21 cellular contexts compared by ENCODE assay signal in genomic region chr1:212622467-212622866, GRCh38. TPM values are rescaled to one million over a fixed set of nuclear protein-coding genes. Genes with fewer than 3 reads are reported as not detected.
DNase-seq lines count a peak whose midpoint lies in the region; ATAC-seq, FAIRE-seq and TF ChIP-seq lines count a peak whose summit lies in the region.
"Had no signal": no experiment of that assay in that cellular context is flagged by ENCODE, and none has a peak within 500 bp of the region (broad histone marks: within the 10 kb centered on the region; RNA-seq: fewer than 3 reads in every experiment).

No MANE protein-coding gene starts in this region.

- H3K4me1 Mint-ChIP-seq in activated T-helper 1 cell treated with anti-CD3 and anti-CD28 coated beads, Interleukin-12 subunit alpha, Interleukin-12 subunit beta, Interleukin-2, Interleukin-4 antibody, amounts not matched to agents 30 ng/mL and 10 ng/mL and 1 ng/mL, durations not matched to agents 14 hours and 24 hours and 36 hours (ENCODE audit: low read depth) = peaks cover 18% of the 10 kb centered on the region

- no peak overlapping the region for H3K9ac ChIP-seq in mesenchymal stem cell (ENCODE audit: low read length)

- H3K27ac Mint-ChIP-seq in activated T-helper 1 cell treated with anti-CD3 and anti-CD28 coated beads, Interleukin-12 subunit alpha, Interleukin-12 subunit beta, Interleukin-2, Interleukin-4 antibody, amounts not matched to agents 30 ng/mL and 10 ng/mL and 1 ng/mL, durations not matched to agents 14 hours and 24 hours and 36 hours = peak overlapping the region; percentile 50
- H3K27ac Mint-ChIP-seq: CD8-positive, alpha-beta T cell had no signal

- H3K4me3 ChIP-seq in A549 (no peak overlapping the region), mesenchymal stem cell (ENCODE audit: insufficient read depth in 1 of 2, low read depth in 1 of 2, low read length in 2 of 2) (no peak overlapping the region)

- H4K91ac ChIP-seq in mesenchymal stem cell (ENCODE audit: low read length) = no peak overlapping the region

- no peak overlapping the region for H3K23ac ChIP-seq in mesenchymal stem cell (ENCODE audit: low read length in 2 of 2)

- H2BK120ac ChIP-seq in mesenchymal stem cell (ENCODE audit: low read depth, low read length) = no peak overlapping the region

- TF ChIP-seq POLR2A in A549 (IDR thresholded peaks at IDR 0.05; ENCODE audit: low read length) (no peak), GM12891 (IDR thresholded peaks at IDR 0.05; ENCODE audit: low read depth, low read length) (no peak)

- no peak overlapping the region for H2BK12ac ChIP-seq in mesenchymal stem cell (ENCODE audit: low read length in 2 of 2)

- no peak overlapping the region for H4K8ac ChIP-seq in mesenchymal stem cell (ENCODE audit: low read length)

- H2AK5ac ChIP-seq in mesenchymal stem cell (ENCODE audit: low read length, severe bottlenecking) = no peak overlapping the region

- no peak overlapping the region for H3K14ac ChIP-seq in mesenchymal stem cell (ENCODE audit: low read length in 2 of 2)

- H2BK5ac ChIP-seq in mesenchymal stem cell (ENCODE audit: low read depth, low read length, poor library complexity, severe bottlenecking) = no peak overlapping the region

- no peak for TF ChIP-seq EP300 in A549 (IDR thresholded peaks at IDR 0.05)

- peaks cover 19 to 29% of the 10 kb centered on the region in 2 experiments for H3K27me3 ChIP-seq in mesenchymal stem cell (ENCODE audit: control insufficient read depth in 1 of 2, insufficient read depth in 1 of 2, low read length in 2 of 2)

- no peaks in the 10 kb centered on the region for H3K9me3 ChIP-seq in A549
- H3K9me3 ChIP-seq in mesenchymal stem cell (ENCODE audit: control insufficient read depth, low read length) = no peaks in the 10 kb centered on the region

- no peaks in the 10 kb centered on the region for H3K9me3 Mint-ChIP-seq in activated T-helper 1 cell treated with anti-CD3 and anti-CD28 coated beads, Interleukin-12 subunit alpha, Interleukin-12 subunit beta, Interleukin-2, Interleukin-4 antibody, amounts not matched to agents 30 ng/mL and 10 ng/mL and 1 ng/mL, durations not matched to agents 14 hours and 24 hours and 36 hours
- H3K9me3 Mint-ChIP-seq: CD8-positive, alpha-beta T cell had no signal

- FAIRE-seq in A549 (lab: Jason Lieb, UNC) (no peak), GM12891 (lab: Jason Lieb, UNC) (peak; percentile 33)
- FAIRE-seq: HepG2 had no signal

- H3K36me3 Mint-ChIP-seq in activated T-helper 1 cell treated with anti-CD3 and anti-CD28 coated beads, Interleukin-12 subunit alpha, Interleukin-12 subunit beta, Interleukin-2, Interleukin-4 antibody, amounts not matched to agents 30 ng/mL and 10 ng/mL and 1 ng/mL, durations not matched to agents 14 hours and 24 hours and 36 hours (ENCODE audit: low read depth) = peaks cover 38% of the 10 kb centered on the region
- H3K36me3 Mint-ChIP-seq: CD8-positive, alpha-beta T cell had no signal

- 62% methylated on average over 3 of the region's 3 CpGs for WGBS in A549 (ENCODE audit: missing lambda C conversion rate)
- 92% methylated on average over 2 of the region's 3 CpGs for WGBS in mesenchymal stem cell

- POLR2A ChIA-PET in A549 (lab: Yijun Ruan, JAX) = interaction anchor here (1.8 kb wide), 1 partner anchor 14 kb away, joined by 7 read pairs; the partner anchor contains the start of gene ATF3

- H3K4me3 Mint-ChIP-seq in activated T-helper 1 cell treated with anti-CD3 and anti-CD28 coated beads, Interleukin-12 subunit alpha, Interleukin-12 subunit beta, Interleukin-2, Interleukin-4 antibody, amounts not matched to agents 30 ng/mL and 10 ng/mL and 1 ng/mL, durations not matched to agents 14 hours and 24 hours and 36 hours = no peak overlapping the region
- H3K4me3 Mint-ChIP-seq: CD8-positive, alpha-beta T cell had no signal

- peaks cover 10% of the 10 kb centered on the region for H3K27me3 Mint-ChIP-seq in activated T-helper 1 cell treated with anti-CD3 and anti-CD28 coated beads, Interleukin-12 subunit alpha, Interleukin-12 subunit beta, Interleukin-2, Interleukin-4 antibody, amounts not matched to agents 30 ng/mL and 10 ng/mL and 1 ng/mL, durations not matched to agents 14 hours and 24 hours and 36 hours (ENCODE audit: insufficient read depth)

- no peak for TF ChIP-seq RAD21 in A549 (conservative IDR thresholded peaks at IDR 0.05 in 1 of 2, IDR thresholded peaks at IDR 0.05 in 1 of 2)

- H3K36me3 ChIP-seq in mesenchymal stem cell (ENCODE audit: control insufficient read depth in 1 of 2, insufficient read depth in 2 of 2, low read depth in 1 of 2, low read length in 2 of 2) = peaks cover 16 to 38% of the 10 kb centered on the region in 2 experiments

- no peak overlapping the region for H3K27ac ChIP-seq in A549
- H3K27ac ChIP-seq in mesenchymal stem cell (ENCODE audit: low read length, poor library complexity, severe bottlenecking) = no peak overlapping the region

- H3K4ac ChIP-seq in mesenchymal stem cell (ENCODE audit: low read depth in 1 of 2, low read length in 2 of 2) = no peak overlapping the region

- H2AFZ ChIP-seq in mesenchymal stem cell (ENCODE audit: low read depth, low read length) = no peak overlapping the region

- no peaks in the 10 kb centered on the region for H3K79me1 ChIP-seq in mesenchymal stem cell (replicated peaks; ENCODE audit: low read length, poor library complexity, severe bottlenecking)

- CTCF ChIA-PET in A549 (lab: Yijun Ruan, JAX) = interaction anchor here (0.6 to 1.8 kb wide), 7 partner anchors 9 to 144 kb away, joined by 3 to 6 read pairs (median 4); partner anchors contain the start of gene ATF3

- H3K4me1 ChIP-seq in A549 = no peaks in the 10 kb centered on the region
- no peaks in the 10 kb centered on the region for H3K4me1 ChIP-seq in mesenchymal stem cell (ENCODE audit: control insufficient read depth, insufficient read depth, low read depth, low read length)

- intact Hi-C loops in activated T-helper 1 cell treated with anti-CD3 and anti-CD28 coated beads, Interleukin-12 subunit alpha, Interleukin-12 subunit beta, Interleukin-2, Interleukin-4 antibody, amounts not matched to agents 30 ng/mL and 10 ng/mL and 1 ng/mL, durations not matched to agents 14 hours and 24 hours and 36 hours (cut with micrococcal nuclease) = no loop called here

- TF ChIP-seq CTCF in A549 (IDR thresholded peaks at IDR 0.05) = no peak
- TF ChIP-seq CTCF in omental fat pad (IDR thresholded peaks at IDR 0.05) = no peak

- DNase-seq in A549 (ENCODE audit: low read depth in 1 of 2, low spot score in 1 of 2) = no peak
- DNase-seq in GM12891 (ENCODE audit: insufficient read length, low spot score) = no peak
- no peak for DNase-seq in activated T-helper 1 cell treated with anti-CD3 and anti-CD28 coated beads, Interleukin-12 subunit alpha, Interleukin-12 subunit beta, Interleukin-2, Interleukin-4 antibody, amounts not matched to agents 30 ng/mL and 10 ng/mL and 1 ng/mL, durations not matched to agents 14 hours and 24 hours and 36 hours (ENCODE audit: low spot score)
- peak; percentile 44 for DNase-seq in mesenchymal stem cell
- DNase-seq in omental fat pad (ENCODE audit: low spot score) = no peak
- DNase-seq in activated effector memory CD4-positive, alpha-beta T cell treated with anti-CD3 and anti-CD28 coated beads, Interleukin-2, amount 50 U/mL, for 16 hours = no peak
- DNase-seq: AML-193; C1 segment of cervical spinal cord; CD8-positive, alpha-beta T cell; DMS153; GDM1; H7; KBM-7; NCI-H1105; NCI-H2029; NCI-H446; NCI-H526; PC-3; Right ventricle myocardium superior had no signal

- ATAC-seq in A549 (peak in 1 of 2 experiments; percentile 1; a peak in 1 of 6 replicates), omental fat pad (ENCODE audit: low FRiP score) (no peak), HG03108 (IDR thresholded peaks at IDR 0.05; ENCODE audit: unreplicated experiment) (no peak)
- ATAC-seq: HepG2, PC-3 had no signal

- H2BK15ac ChIP-seq in mesenchymal stem cell (ENCODE audit: low read depth, poor library complexity, severe bottlenecking) = no peak overlapping the region

- H3K18ac ChIP-seq in mesenchymal stem cell (ENCODE audit: low read depth in 1 of 2, low read length in 2 of 2) = no peak overlapping the region

- H3K4me2 ChIP-seq in A549 = no peak overlapping the region
- H3K4me2 ChIP-seq in mesenchymal stem cell (ENCODE audit: low read length, poor library complexity, severe bottlenecking) = no peak overlapping the region

TF ChIP-seq in A549, 52 proteins besides CTCF, POLR2A, EP300 and RAD21 (continues in another document):
- TF ChIP-seq POLR2AphosphoS2 (conservative IDR thresholded peaks at IDR 0.05; ENCODE audit: low read length) = peak; percentile 94; the same call in 1 of the 2 replicates

TF ChIP-seq in GM12891, 5 proteins besides CTCF, POLR2A, EP300 and RAD21:
- TF ChIP-seq PAX5 (IDR thresholded peaks at IDR 0.05; ENCODE audit: insufficient read depth, low read length, severe bottlenecking) (no peak), TAF1 (IDR thresholded peaks at IDR 0.05; ENCODE audit: low read depth, low read length) (no peak), SPI1 (IDR thresholded peaks at IDR 0.05; ENCODE audit: low read depth, low read length) (no peak), POLR2AphosphoS5 (IDR thresholded peaks at IDR 0.05; ENCODE audit: low read depth, low read length) (no peak), POU2F2 (IDR thresholded peaks at IDR 0.05; ENCODE audit: low read depth, low read length) (no peak)
TF ChIP-seq in GM12891: peak in this region for 0.

RNA-seq across cellular contexts. Expression of gene ATF3, which starts 13.9 kb away (rescaled TPM):
- polyA plus RNA-seq in A549 (2011; rRNA removed) = 33.4 and 62.9 TPM in 2 replicates
- polyA plus RNA-seq in A549 (2012; cell fraction: cytosol; rRNA removed) = 29.2 and 44.9 TPM in 2 replicates
- polyA plus RNA-seq in A549 (2012; cell fraction: nucleus; rRNA removed) = 81.6 and 101 TPM in 2 replicates
- 4.4 to 5.0 TPM (median 4.7 TPM) in 3 replicates for polyA plus RNA-seq in A549 (2017; fragmentation: RNase III; extraction: RNeasy Plus Mini Kit Qiagen cat#74134 plus additional on column Dnase treatment)
- 106 and 171 TPM in 2 replicates for polyA minus RNA-seq in A549 (2011; rRNA and poly(A)+ RNA removed)
- 19.7 TPM for polyA plus RNA-seq in GM12891 (2012; ENCODE audit: low read depth, missing spikeins)
- 23.0 and 23.3 TPM in 2 replicates for total RNA-seq in activated T-helper 1 cell treated with anti-CD3 and anti-CD28 coated beads, Interleukin-12 subunit alpha, Interleukin-12 subunit beta, Interleukin-2, Interleukin-4 antibody, amounts not matched to agents 30 ng/mL and 10 ng/mL and 1 ng/mL, durations not matched to agents 14 hours and 24 hours and 36 hours
- polyA plus RNA-seq in mesenchymal stem cell (2013, experiment 1 of 2) = 11.5 TPM
- polyA plus RNA-seq in mesenchymal stem cell (2013, experiment 2 of 2) = 9.7 TPM
- 100 to 1,000 TPM in 1 of 4 donors, 10 to 100 TPM in 3; 41.5 to 229 (median 77.5) TPM for total RNA-seq in omental fat pad
